8 cellular contexts compared by ENCODE assay signal in genomic region chr10:105974803-105975456, GRCh38.
DNase-seq lines count a peak whose midpoint lies in the region; ATAC-seq and TF ChIP-seq lines count a peak whose summit lies in the region.

No MANE protein-coding gene starts in this region.

- H3K9me2 ChIP-seq in GM23338 (ENCODE audit: insufficient read depth), result no peaks in the 10 kb centered on the region

- CTCF ChIA-PET in AG04450 (lab: Charles Lee), result interaction anchor here (0.7 to 1.1 kb wide), 2 partner anchors 25 to 708 kb away, joined by 4 read pairs; no protein-coding TSS in a partner anchor

- H3K79me2 ChIP-seq in GM23338 (replicated peaks; ENCODE audit: insufficient read depth), result no peaks in the 10 kb centered on the region

- H3K4me1 ChIP-seq in GM23338 (ENCODE audit: insufficient read depth), result peaks cover 18% of the 10 kb centered on the region

- H3K9me3 ChIP-seq in AG04450 (ENCODE audit: control insufficient read depth, insufficient read depth, low read length) (no peaks in the 10 kb centered on the region), SK-N-MC (ENCODE audit: low read depth, low read length) (no peaks in the 10 kb centered on the region)

- no peak overlapping the region for H3K4me3 ChIP-seq in AG04450 (ENCODE audit: low read depth, low read length)
- no peak overlapping the region for H3K4me3 ChIP-seq in GM23338
- H3K4me3 ChIP-seq in SK-N-MC, result peak overlapping the region; percentile 49

- TF ChIP-seq CTCF in AG04450 (IDR thresholded peaks at IDR 0.05; ENCODE audit: low read depth, low read length) (peak; percentile 47), GM23338 (conservative IDR thresholded peaks at IDR 0.05; ENCODE audit: low read depth in 2 of 2) (peak; percentile 69 to 84)

- no peaks in the 10 kb centered on the region for H4K20me1 ChIP-seq in GM23338 (replicated peaks; ENCODE audit: insufficient read depth)

- H3K9me3 Mint-ChIP-seq in GM23338, result no peaks in the 10 kb centered on the region
- peaks cover 9% of the 10 kb centered on the region for H3K9me3 Mint-ChIP-seq in stimulated activated effector memory CD8-positive, alpha-beta T cell treated with anti-CD3 and anti-CD28 coated beads, Interleukin-12 subunit alpha, Interleukin-12 subunit beta, amount 100 ng/mL, for 72 hours

- no peaks in the 10 kb centered on the region for H3F3A ChIP-seq in GM23338 (replicated peaks; ENCODE audit: low read depth)

- no peak overlapping the region for H3K9ac ChIP-seq in SK-N-MC (ENCODE audit: insufficient read length)

- no peaks in the 10 kb centered on the region for H3K27me3 Mint-ChIP-seq in GM23338 (ENCODE audit: insufficient read depth, low read depth, poor library complexity)

- peak overlapping the region; percentile 36 for H2AFZ ChIP-seq in GM23338

- H3K27me3 ChIP-seq in AG04450 (ENCODE audit: control insufficient read depth, insufficient read depth, low read length) (no peaks in the 10 kb centered on the region), GM23338 (ENCODE audit: insufficient read depth) (no peaks in the 10 kb centered on the region)

- H3K27ac ChIP-seq in AG04450 (ENCODE audit: low read depth, low read length) (no peak overlapping the region), GM23338 (ENCODE audit: low read depth) (no peak overlapping the region), SK-N-MC (no peak overlapping the region)

- POLR2A ChIA-PET in AG04450 (lab: Yijun Ruan, JAX), result no interaction called here

- H3K27ac Mint-ChIP-seq in GM23338, result no peak overlapping the region
- H3K27ac Mint-ChIP-seq in stimulated activated effector memory CD8-positive, alpha-beta T cell treated with anti-CD3 and anti-CD28 coated beads, Interleukin-12 subunit alpha, Interleukin-12 subunit beta, amount 100 ng/mL, for 72 hours, result no peak overlapping the region

- no peaks in the 10 kb centered on the region for H3K36me3 ChIP-seq in GM23338 (ENCODE audit: insufficient read depth)
- no peaks in the 10 kb centered on the region for H3K36me3 ChIP-seq in SK-N-MC (ENCODE audit: insufficient read depth, low read length)

- peak; percentile 87 for ATAC-seq in GM23338
- no peak for ATAC-seq in HG03378 (IDR thresholded peaks at IDR 0.05; ENCODE audit: unreplicated experiment)
- ATAC-seq in stimulated activated effector memory CD8-positive, alpha-beta T cell treated with anti-CD3 and anti-CD28 coated beads, Interleukin-12 subunit alpha, Interleukin-12 subunit beta, amount 100 ng/mL, for 72 hours, result no peak
- ATAC-seq in HG02938 (IDR thresholded peaks at IDR 0.05; ENCODE audit: unreplicated experiment), result no peak

- H3K36me3 Mint-ChIP-seq in GM23338 (ENCODE audit: low read depth), result no peaks in the 10 kb centered on the region
- no peaks in the 10 kb centered on the region for H3K36me3 Mint-ChIP-seq in stimulated activated effector memory CD8-positive, alpha-beta T cell treated with anti-CD3 and anti-CD28 coated beads, Interleukin-12 subunit alpha, Interleukin-12 subunit beta, amount 100 ng/mL, for 72 hours

- no peak for DNase-seq in AG04450 (ENCODE audit: low read depth, low spot score)
- DNase-seq in GM23338 (ENCODE audit: low spot score), result peak; percentile 75
- no peak for DNase-seq in SK-N-MC (ENCODE audit: low read depth, low spot score)
- DNase-seq in iPS-NIHi7 (ENCODE audit: extremely low spot score), result peak; percentile 54
- no peak for DNase-seq in stimulated activated effector memory CD8-positive, alpha-beta T cell treated with anti-CD3 and anti-CD28 coated beads, Interleukin-12 subunit alpha, Interleukin-12 subunit beta, amount 100 ng/mL, for 72 hours (ENCODE audit: low spot score in 2 of 2)
- no peak for DNase-seq in NCI-H187 (lab: John Stamatoyannopoulos, UW)

- no peak overlapping the region for H3K4me2 ChIP-seq in GM23338

- peaks cover 28% of the 10 kb centered on the region for H3K4me1 Mint-ChIP-seq in GM23338
- no peaks in the 10 kb centered on the region for H3K4me1 Mint-ChIP-seq in stimulated activated effector memory CD8-positive, alpha-beta T cell treated with anti-CD3 and anti-CD28 coated beads, Interleukin-12 subunit alpha, Interleukin-12 subunit beta, amount 100 ng/mL, for 72 hours

- H3K4me3 Mint-ChIP-seq in GM23338, result no peak overlapping the region
- no peak overlapping the region for H3K4me3 Mint-ChIP-seq in stimulated activated effector memory CD8-positive, alpha-beta T cell treated with anti-CD3 and anti-CD28 coated beads, Interleukin-12 subunit alpha, Interleukin-12 subunit beta, amount 100 ng/mL, for 72 hours

TF ChIP-seq in GM23338, 12 proteins besides CTCF, POLR2A, EP300 and RAD21:
- no peak for TF ChIP-seq EZH2phosphoT487 (IDR thresholded peaks at IDR 0.05; ENCODE audit: unreplicated experiment)
- TF ChIP-seq NANOG (IDR thresholded peaks at IDR 0.05; ENCODE audit: borderline replicate concordance), result 0 out of 2 replicates have a peak, but pooled peaks have one; percentile 3

Comparison
In these comparisons a context has a peak if more than half of its experiments do, and no peak if none do; other contexts are left out.
1. DNase-seq: peak in GM23338 (single experiment) and iPS-NIHi7 (single experiment); none in AG04450 (single experiment), SK-N-MC (single experiment), stimulated activated effector memory CD8-positive, alpha-beta T cell treated with anti-CD3 and anti-CD28 coated beads, Interleukin-12 subunit alpha, Interleukin-12 subunit beta, amount 100 ng/mL, for 72 hours (0 of 2) and NCI-H187 (0 of 2).